In genomic region chr12:118541945-118542344, GRCh38 we compare ENCODE assay signal across 31 cellular contexts.
"Had no signal": no experiment of that assay in that cellular context is flagged by ENCODE, and none has a peak within 500 bp of the region (broad histone marks: within the 10 kb centered on the region; RNA-seq: fewer than 3 reads in every experiment).

No MANE protein-coding gene starts in this region.

- H3K4me3 Mint-ChIP-seq: activated CD4-positive, alpha-beta memory T cell treated with anti-CD3 and anti-CD28 coated beads, Interleukin-2, amount 10 ng/mL, durations not matched to agents 7 days and 5 days; activated CD4-positive, alpha-beta T cell treated with anti-CD3 and anti-CD28 coated beads, Interleukin-2, amount 10 ng/mL, durations not matched to agents 7 days and 5 days; activated T-cell treated with anti-CD3 and anti-CD28 coated beads, Interleukin-2, amount 50 U/mL, for 24 hours; activated T-helper 17 cell treated with anti-CD3 and anti-CD28 coated beads, Interleukin-2, amount 50 U/mL, for 72 hours; dendritic cell treated with granulocyte-macrophage colony-stimulating factor and Interleukin-4, amounts not matched to agents 40 ng/mL and 50 ng/mL, for 4 days; endodermal cell; naive thymus-derived CD4-positive, alpha-beta T cell; stimulated activated memory B cell treated with anti-CD40 and anti-IgM and Interleukin-4, amounts not matched to agents 10 μg/mL and 1 μg/mL and 100 μg/mL, for 72 hours; stimulated activated naive CD8-positive, alpha-beta T cell treated with anti-CD3 and anti-CD28 coated beads, Interleukin-15, amount 100 ng/mL, for 72 hours had no signal

- DNase-seq: activated CD4-positive, alpha-beta memory T cell treated with anti-CD3 and anti-CD28 coated beads, Interleukin-2, amount 10 ng/mL, durations not matched to agents 7 days and 5 days; activated CD4-positive, alpha-beta T cell treated with anti-CD3 and anti-CD28 coated beads for 1 hour; activated CD4-positive, alpha-beta T cell treated with anti-CD3 and anti-CD28 coated beads, Interleukin-2, amount 10 ng/mL, durations not matched to agents 7 days and 5 days; activated CD8-positive, alpha-beta memory T cell treated with anti-CD3 and anti-CD28 coated beads, Interleukin-2, amount 50 U/mL, for 48 hours; activated gamma-delta T cell treated with Interleukin-2 at 50 U/mL for 16 hours; activated naive CD4-positive, alpha-beta T cell treated with anti-CD3 and anti-CD28 coated beads, Interleukin-2, amount 50 U/mL, for 16 hours; activated T-cell treated with anti-CD3 and anti-CD28 coated beads, Interleukin-2, amount 50 U/mL, for 24 hours; amniotic stem cell; brain microvascular endothelial cell; caudate nucleus; endodermal cell; foreskin fibroblast; head of caudate nucleus; hippocampal formation; midbrain; naive thymus-derived CD4-positive, alpha-beta T cell; ovary; stimulated activated CD4-positive, alpha-beta T cell treated with anti-CD3 and anti-CD28 coated beads, Interleukin-12 subunit alpha, Interleukin-12 subunit beta, amount 100 ng/mL, for 4 hours; stimulated activated CD4-positive, alpha-beta T cell treated with anti-CD3 and anti-CD28 coated beads, Interleukin-4, amount 100 ng/mL, for 24 hours; stimulated activated CD8-positive, alpha-beta memory T cell treated with anti-CD3 and anti-CD28 coated beads, Interleukin-4, amount 100 ng/mL, for 48 hours; stimulated activated naive CD8-positive, alpha-beta T cell treated with anti-CD3 and anti-CD28 coated beads, Interleukin-15, amount 100 ng/mL, for 72 hours; substantia nigra; T-helper 9 cell; tibial artery had no signal

- H3K27me3 ChIP-seq: brain microvascular endothelial cell, ovary, tibial artery had no signal

- H3K27ac Mint-ChIP-seq: activated CD4-positive, alpha-beta memory T cell treated with anti-CD3 and anti-CD28 coated beads, Interleukin-2, amount 10 ng/mL, durations not matched to agents 7 days and 5 days; activated CD4-positive, alpha-beta T cell treated with anti-CD3 and anti-CD28 coated beads, Interleukin-2, amount 10 ng/mL, durations not matched to agents 7 days and 5 days; activated T-cell treated with anti-CD3 and anti-CD28 coated beads, Interleukin-2, amount 50 U/mL, for 24 hours; activated T-helper 17 cell treated with anti-CD3 and anti-CD28 coated beads, Interleukin-2, amount 50 U/mL, for 72 hours; dendritic cell treated with granulocyte-macrophage colony-stimulating factor and Interleukin-4, amounts not matched to agents 40 ng/mL and 50 ng/mL, for 4 days; endodermal cell; naive thymus-derived CD4-positive, alpha-beta T cell; progenitor cell of endocrine pancreas; stimulated activated memory B cell treated with anti-CD40 and anti-IgM and Interleukin-4, amounts not matched to agents 10 μg/mL and 1 μg/mL and 100 μg/mL, for 72 hours; stimulated activated naive CD8-positive, alpha-beta T cell treated with anti-CD3 and anti-CD28 coated beads, Interleukin-15, amount 100 ng/mL, for 72 hours had no signal

- ATAC-seq: activated T-helper 17 cell treated with anti-CD3 and anti-CD28 coated beads, Interleukin-2, amount 50 U/mL, for 72 hours; esophagus mucosa; naive thymus-derived CD4-positive, alpha-beta T cell; sciatic nerve; stimulated activated memory B cell treated with anti-CD40 and anti-IgM and Interleukin-4, amounts not matched to agents 10 μg/mL and 1 μg/mL and 100 μg/mL, for 72 hours; stimulated activated naive CD8-positive, alpha-beta T cell treated with anti-CD3 and anti-CD28 coated beads, Interleukin-15, amount 100 ng/mL, for 72 hours had no signal

- H3K27ac ChIP-seq: brain microvascular endothelial cell, ovary, skin epidermis, tibial artery had no signal

- H3K36me3 Mint-ChIP-seq: naive thymus-derived CD4-positive, alpha-beta T cell; stimulated activated memory B cell treated with anti-CD40 and anti-IgM and Interleukin-4, amounts not matched to agents 10 μg/mL and 1 μg/mL and 100 μg/mL, for 72 hours had no signal

- H3K36me3 ChIP-seq: brain microvascular endothelial cell, ovary, tibial artery had no signal

- H3K9me3 Mint-ChIP-seq: activated T-cell treated with anti-CD3 and anti-CD28 coated beads, Interleukin-2, amount 50 U/mL, for 24 hours; dendritic cell treated with granulocyte-macrophage colony-stimulating factor and Interleukin-4, amounts not matched to agents 40 ng/mL and 50 ng/mL, for 4 days; endodermal cell had no signal

- H3K9me3 ChIP-seq: ovary, tibial artery had no signal

- H3K4me1 Mint-ChIP-seq: activated CD4-positive, alpha-beta memory T cell treated with anti-CD3 and anti-CD28 coated beads, Interleukin-2, amount 10 ng/mL, durations not matched to agents 7 days and 5 days; activated CD4-positive, alpha-beta T cell treated with anti-CD3 and anti-CD28 coated beads, Interleukin-2, amount 10 ng/mL, durations not matched to agents 7 days and 5 days; activated T-helper 17 cell treated with anti-CD3 and anti-CD28 coated beads, Interleukin-2, amount 50 U/mL, for 72 hours; naive thymus-derived CD4-positive, alpha-beta T cell; stimulated activated memory B cell treated with anti-CD40 and anti-IgM and Interleukin-4, amounts not matched to agents 10 μg/mL and 1 μg/mL and 100 μg/mL, for 72 hours; stimulated activated naive CD8-positive, alpha-beta T cell treated with anti-CD3 and anti-CD28 coated beads, Interleukin-15, amount 100 ng/mL, for 72 hours had no signal

- H3K4me3 ChIP-seq: ovary, skin epidermis, tibial artery had no signal

- H3K27me3 Mint-ChIP-seq: activated CD4-positive, alpha-beta memory T cell treated with anti-CD3 and anti-CD28 coated beads, Interleukin-2, amount 10 ng/mL, durations not matched to agents 7 days and 5 days; activated CD4-positive, alpha-beta T cell treated with anti-CD3 and anti-CD28 coated beads, Interleukin-2, amount 10 ng/mL, durations not matched to agents 7 days and 5 days; dendritic cell treated with granulocyte-macrophage colony-stimulating factor and Interleukin-4, amounts not matched to agents 40 ng/mL and 50 ng/mL, for 4 days; progenitor cell of endocrine pancreas; stimulated activated naive CD8-positive, alpha-beta T cell treated with anti-CD3 and anti-CD28 coated beads, Interleukin-15, amount 100 ng/mL, for 72 hours had no signal
